Comparison of ENCODE assay signal across 15 cellular contexts in the genomic region with DNA sequence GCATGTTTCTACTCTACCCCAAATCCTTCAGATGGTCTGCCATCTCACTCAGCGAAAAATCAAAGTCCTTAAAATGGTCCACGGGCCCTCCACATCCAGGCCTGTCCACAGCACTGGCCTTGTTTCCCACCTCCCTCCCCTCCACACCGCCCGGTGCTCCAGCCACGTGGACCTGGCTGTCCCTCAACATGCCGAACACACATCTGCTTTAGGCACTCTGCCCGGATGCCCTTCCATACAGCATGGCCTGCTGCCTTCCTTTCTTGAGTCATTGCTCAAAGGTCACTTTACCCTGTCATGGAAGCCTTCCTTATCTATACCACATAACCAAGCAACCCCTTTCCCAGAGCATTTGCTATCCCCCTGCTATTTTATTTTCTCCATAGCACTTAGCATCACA.
DNase-seq lines count a peak whose midpoint lies in the region; ATAC-seq, FAIRE-seq and TF ChIP-seq lines count a peak whose summit lies in the region.
"Had no signal": no experiment of that assay in that cellular context is flagged by ENCODE, and none has a peak within 500 bp of the region (broad histone marks: within the 10 kb centered on the region; RNA-seq: fewer than 3 reads in every experiment).

No MANE protein-coding gene starts in this region.

- H3K36me3 Mint-ChIP-seq in T-helper 17 cell (ENCODE audit: low read depth) = peaks cover 2% of the 10 kb centered on the region
- H3K36me3 Mint-ChIP-seq: IgD-negative memory B cell had no signal

- H3K4me3 ChIP-seq in A549 (no peak overlapping the region), mucosa of descending colon (no peak overlapping the region), WERI-Rb-1 (ENCODE audit: low read depth, low read length) (no peak overlapping the region)
- H3K4me3 ChIP-seq: BLaER1, gastroesophageal sphincter had no signal

- peaks cover 16% of the 10 kb centered on the region for H3K27me3 Mint-ChIP-seq in T-helper 17 cell
- H3K27me3 Mint-ChIP-seq: IgD-negative memory B cell had no signal

- intact Hi-C loops in head of caudate nucleus (cut with DNase I) (loop anchor here (2.0 to 10.0 kb wide), 3 partner anchors 69 to 183 kb away; a partner anchor contains a TSS), mucosa of descending colon (cut with DNase I, micrococcal nuclease) (loop anchor here (2.0 to 10.0 kb wide), 3 partner anchors 182 to 339 kb away; no protein-coding TSS in a partner anchor)

- WGBS in A549 (ENCODE audit: missing lambda C conversion rate) = 53% methylated on average over 7 of the region's 7 CpGs

- H3K36me3 ChIP-seq in mucosa of descending colon (ENCODE audit: low read depth) = no peaks in the 10 kb centered on the region
- no peaks in the 10 kb centered on the region for H3K36me3 ChIP-seq in WERI-Rb-1
- H3K36me3 ChIP-seq: BLaER1 had no signal

- no peak for DNase-seq in A549 (ENCODE audit: low read depth in 1 of 2, low spot score in 1 of 2)
- DNase-seq in head of caudate nucleus = peak; percentile 6 to 82 (median 44)
- peak in 2 of 3 donors; percentile 24 to 41 for DNase-seq in mucosa of descending colon
- no peak for DNase-seq in T-helper 17 cell
- no peak for DNase-seq in NCI-H69 (lab: John Stamatoyannopoulos, UW)
- DNase-seq in WERI-Rb-1 = no peak
- DNase-seq: NCI-H1417 treated with DMSO at 0.1 percent for 48 hours had no signal

- H3K4me1 ChIP-seq in A549 (peaks cover 11% of the 10 kb centered on the region; the same call in 2 of the 3 replicates), mucosa of descending colon (ENCODE audit: low read depth) (peaks cover 3% of the 10 kb centered on the region)
- H3K4me1 ChIP-seq: BLaER1 had no signal

- ATAC-seq in A549 = peak in 1 of 2 experiments; percentile 44; a peak in 2 of 6 replicates
- ATAC-seq in mucosa of descending colon = peak; percentile 75
- ATAC-seq in T-helper 17 cell = no peak
- no peak for ATAC-seq in GM18502 (IDR thresholded peaks at IDR 0.05; ENCODE audit: poor library complexity, unreplicated experiment)
- ATAC-seq: gastroesophageal sphincter had no signal

- no peak overlapping the region for H3K4me3 Mint-ChIP-seq in T-helper 17 cell
- H3K4me3 Mint-ChIP-seq: activated CD4-positive, alpha-beta T cell treated with anti-CD3 and anti-CD28 coated beads, Interleukin-2, amount 10 ng/mL, durations not matched to agents 7 days and 5 days; IgD-negative memory B cell had no signal

- TF ChIP-seq POLR2A in A549 (IDR thresholded peaks at IDR 0.05; ENCODE audit: low read length) = no peak

- H3K27ac ChIP-seq in A549 = no peak overlapping the region
- H3K27ac ChIP-seq in angular gyrus (ENCODE audit: low read depth, low read length) = peak overlapping the region; percentile 11
- no peak overlapping the region for H3K27ac ChIP-seq in WERI-Rb-1
- H3K27ac ChIP-seq: BLaER1, gastroesophageal sphincter, HL-60 had no signal

- peaks cover 5% of the 10 kb centered on the region for H3K4me1 Mint-ChIP-seq in T-helper 17 cell
- H3K4me1 Mint-ChIP-seq: activated CD4-positive, alpha-beta T cell treated with anti-CD3 and anti-CD28 coated beads, Interleukin-2, amount 10 ng/mL, durations not matched to agents 7 days and 5 days; IgD-negative memory B cell had no signal

- TF ChIP-seq CTCF in A549 (IDR thresholded peaks at IDR 0.05) = no peak
- TF ChIP-seq CTCF in mucosa of descending colon (IDR thresholded peaks at IDR 0.05) = no peak
- TF ChIP-seq CTCF in WERI-Rb-1 (IDR thresholded peaks at IDR 0.05; ENCODE audit: low read depth, low read length) = no peak

- peak overlapping the region; percentile 40 for H3K4me2 ChIP-seq in A549
- H3K4me2 ChIP-seq: BLaER1 had no signal

- no peak overlapping the region for H3K27ac Mint-ChIP-seq in T-helper 17 cell
- H3K27ac Mint-ChIP-seq: activated CD4-positive, alpha-beta T cell treated with anti-CD3 and anti-CD28 coated beads, Interleukin-2, amount 10 ng/mL, durations not matched to agents 7 days and 5 days; activated T-helper 2 cell treated with anti-CD3 and anti-CD28 coated beads, Interferon-gamma antibody, Interleukin-2, Interleukin-4, amounts not matched to agents 10 μg/mL and 5 μg/mL and 100 μg/mL, durations not matched to agents 14 hours and 24 hours and 36 hours; IgD-negative memory B cell had no signal

- no peaks in the 10 kb centered on the region for H3K9me3 ChIP-seq in A549
- no peaks in the 10 kb centered on the region for H3K9me3 ChIP-seq in mucosa of descending colon
- no peaks in the 10 kb centered on the region for H3K9me3 ChIP-seq in T-helper 17 cell (ENCODE audit: control insufficient read depth, low read length, poor library complexity, severe bottlenecking)
- H3K9me3 ChIP-seq in WERI-Rb-1 (ENCODE audit: severe bottlenecking) = no peaks in the 10 kb centered on the region
- H3K9me3 ChIP-seq: BLaER1, gastroesophageal sphincter had no signal

- FAIRE-seq in A549 (lab: Jason Lieb, UNC) = no peak

- TF ChIP-seq EP300 in A549 (IDR thresholded peaks at IDR 0.05) = no peak

- no peak for TF ChIP-seq RAD21 in A549 (conservative IDR thresholded peaks at IDR 0.05 in 1 of 2, IDR thresholded peaks at IDR 0.05 in 1 of 2)

- CTCF ChIA-PET in A549 (lab: Yijun Ruan, JAX) = interaction anchor here (0.7 to 14.9 kb wide), 25 partner anchors 9 to 447 kb away, joined by 3 to 393 read pairs (median 5); a partner anchor contains a TSS

- POLR2A ChIA-PET in A549 (lab: Yijun Ruan, JAX) = no interaction called here

- H3K27me3 ChIP-seq in WERI-Rb-1 (ENCODE audit: insufficient read depth, low read depth, severe bottlenecking) = no peaks in the 10 kb centered on the region
- H3K27me3 ChIP-seq: BLaER1, gastroesophageal sphincter had no signal

TF ChIP-seq in A549, 52 proteins besides CTCF, POLR2A, EP300 and RAD21:
- TF ChIP-seq TP53 (CRISPR knock-in tag; IDR thresholded peaks at IDR 0.05) = no peak
- TF ChIP-seq SMC3 (IDR thresholded peaks at IDR 0.05) = no peak
- no peak for TF ChIP-seq FOSL2 (IDR thresholded peaks at IDR 0.05)
- TF ChIP-seq FOSL2 (CRISPR knock-in tag; IDR thresholded peaks at IDR 0.05) = no peak
- TF ChIP-seq JUN (IDR thresholded peaks at IDR 0.05) = no peak
- TF ChIP-seq, protein P1, sequence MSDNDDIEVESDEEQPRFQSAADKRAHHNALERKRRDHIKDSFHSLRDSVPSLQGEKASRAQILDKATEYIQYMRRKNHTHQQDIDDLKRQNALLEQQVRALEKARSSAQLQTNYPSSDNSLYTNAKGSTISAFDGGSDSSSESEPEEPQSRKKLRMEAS (IDR thresholded peaks at IDR 0.05) = no peak
- TF ChIP-seq HOXB13 (CRISPR knock-in tag; IDR thresholded peaks at IDR 0.05; ENCODE audit: low read depth) = no peak
- no peak for TF ChIP-seq ZNF302 (CRISPR knock-in tag; IDR thresholded peaks at IDR 0.05)
- TF ChIP-seq NR3C1 (IDR thresholded peaks at IDR 0.05) = no peak
- TF ChIP-seq FOXS1 (CRISPR knock-in tag; IDR thresholded peaks at IDR 0.05) = no peak
- TF ChIP-seq BHLHE40 (IDR thresholded peaks at IDR 0.05; ENCODE audit: low read depth, low read length) = no peak
- no peak for TF ChIP-seq HEYL (CRISPR knock-in tag; IDR thresholded peaks at IDR 0.05)
- no peak for TF ChIP-seq PHF8 (IDR thresholded peaks at IDR 0.05; ENCODE audit: borderline replicate concordance, low read depth)
- TF ChIP-seq, protein P2, sequence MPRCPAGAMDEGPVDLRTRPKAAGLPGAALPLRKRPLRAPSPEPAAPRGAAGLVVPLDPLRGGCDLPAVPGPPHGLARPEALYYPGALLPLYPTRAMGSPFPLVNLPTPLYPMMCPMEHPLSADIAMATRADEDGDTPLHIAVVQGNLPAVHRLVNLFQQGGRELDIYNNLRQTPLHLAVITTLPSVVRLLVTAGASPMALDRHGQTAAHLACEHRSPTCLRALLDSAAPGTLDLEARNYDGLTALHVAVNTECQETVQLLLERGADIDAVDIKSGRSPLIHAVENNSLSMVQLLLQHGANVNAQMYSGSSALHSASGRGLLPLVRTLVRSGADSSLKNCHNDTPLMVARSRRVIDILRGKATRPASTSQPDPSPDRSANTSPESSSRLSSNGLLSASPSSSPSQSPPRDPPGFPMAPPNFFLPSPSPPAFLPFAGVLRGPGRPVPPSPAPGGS (IDR thresholded peaks at IDR 0.05) = no peak
- no peak for TF ChIP-seq POLR2AphosphoS2 (conservative IDR thresholded peaks at IDR 0.05; ENCODE audit: low read length)
- TF ChIP-seq EHF (CRISPR knock-in tag; IDR thresholded peaks at IDR 0.05) = no peak
- TF ChIP-seq ESRRA (IDR thresholded peaks at IDR 0.05; ENCODE audit: borderline replicate concordance, low read length) = no peak
- TF ChIP-seq, protein P3, sequence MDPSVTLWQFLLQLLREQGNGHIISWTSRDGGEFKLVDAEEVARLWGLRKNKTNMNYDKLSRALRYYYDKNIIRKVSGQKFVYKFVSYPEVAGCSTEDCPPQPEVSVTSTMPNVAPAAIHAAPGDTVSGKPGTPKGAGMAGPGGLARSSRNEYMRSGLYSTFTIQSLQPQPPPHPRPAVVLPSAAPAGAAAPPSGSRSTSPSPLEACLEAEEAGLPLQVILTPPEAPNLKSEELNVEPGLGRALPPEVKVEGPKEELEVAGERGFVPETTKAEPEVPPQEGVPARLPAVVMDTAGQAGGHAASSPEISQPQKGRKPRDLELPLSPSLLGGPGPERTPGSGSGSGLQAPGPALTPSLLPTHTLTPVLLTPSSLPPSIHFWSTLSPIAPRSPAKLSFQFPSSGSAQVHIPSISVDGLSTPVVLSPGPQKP (IDR thresholded peaks at IDR 0.05; ENCODE audit: low read depth, low read length) = no peak
- no peak for TF ChIP-seq ZFP36 (IDR thresholded peaks at IDR 0.05; ENCODE audit: borderline replicate concordance, partially characterized antibody)
- TF ChIP-seq, protein P4, sequence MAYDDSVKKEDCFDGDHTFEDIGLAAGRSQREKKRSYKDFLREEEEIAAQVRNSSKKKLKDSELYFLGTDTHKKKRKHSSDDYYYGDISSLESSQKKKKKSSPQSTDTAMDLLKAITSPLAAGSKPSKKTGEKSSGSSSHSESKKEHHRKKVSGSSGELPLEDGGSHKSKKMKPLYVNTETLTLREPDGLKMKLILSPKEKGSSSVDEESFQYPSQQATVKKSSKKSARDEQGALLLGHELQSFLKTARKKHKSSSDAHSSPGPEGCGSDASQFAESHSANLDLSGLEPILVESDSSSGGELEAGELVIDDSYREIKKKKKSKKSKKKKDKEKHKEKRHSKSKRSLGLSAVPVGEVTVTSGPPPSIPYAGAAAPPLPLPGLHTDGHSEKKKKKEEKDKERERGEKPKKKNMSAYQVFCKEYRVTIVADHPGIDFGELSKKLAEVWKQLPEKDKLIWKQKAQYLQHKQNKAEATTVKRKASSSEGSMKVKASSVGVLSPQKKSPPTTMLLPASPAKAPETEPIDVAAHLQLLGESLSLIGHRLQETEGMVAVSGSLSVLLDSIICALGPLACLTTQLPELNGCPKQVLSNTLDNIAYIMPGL (CRISPR knock-in tag; IDR thresholded peaks at IDR 0.05; ENCODE audit: borderline replicate concordance) = no peak

Comparison
In these comparisons a context has a peak if more than half of its experiments do, and no peak if none do; other contexts are left out.
1. DNase-seq: peak in head of caudate nucleus (42 of 42) and mucosa of descending colon (2 of 3); none in A549 (0 of 2), T-helper 17 cell (0 of 3), NCI-H69 (single experiment) and WERI-Rb-1 (single experiment).